1 cellular context compared by ENCODE assay signal in genomic region chr15:85810075-85810474, GRCh38.
TF ChIP-seq lines count a peak whose summit lies in the region.

No MANE protein-coding gene starts in this region.

TF ChIP-seq in A549, 52 proteins besides CTCF, POLR2A, EP300 and RAD21 (continued from another document):
- TF ChIP-seq CBX8 (IDR thresholded peaks at IDR 0.05) (no peak), RNF2 (IDR thresholded peaks at IDR 0.05; ENCODE audit: borderline replicate concordance, low read depth) (no peak)
TF ChIP-seq in A549: peak in this region for 0.
